In the genomic region with DNA sequence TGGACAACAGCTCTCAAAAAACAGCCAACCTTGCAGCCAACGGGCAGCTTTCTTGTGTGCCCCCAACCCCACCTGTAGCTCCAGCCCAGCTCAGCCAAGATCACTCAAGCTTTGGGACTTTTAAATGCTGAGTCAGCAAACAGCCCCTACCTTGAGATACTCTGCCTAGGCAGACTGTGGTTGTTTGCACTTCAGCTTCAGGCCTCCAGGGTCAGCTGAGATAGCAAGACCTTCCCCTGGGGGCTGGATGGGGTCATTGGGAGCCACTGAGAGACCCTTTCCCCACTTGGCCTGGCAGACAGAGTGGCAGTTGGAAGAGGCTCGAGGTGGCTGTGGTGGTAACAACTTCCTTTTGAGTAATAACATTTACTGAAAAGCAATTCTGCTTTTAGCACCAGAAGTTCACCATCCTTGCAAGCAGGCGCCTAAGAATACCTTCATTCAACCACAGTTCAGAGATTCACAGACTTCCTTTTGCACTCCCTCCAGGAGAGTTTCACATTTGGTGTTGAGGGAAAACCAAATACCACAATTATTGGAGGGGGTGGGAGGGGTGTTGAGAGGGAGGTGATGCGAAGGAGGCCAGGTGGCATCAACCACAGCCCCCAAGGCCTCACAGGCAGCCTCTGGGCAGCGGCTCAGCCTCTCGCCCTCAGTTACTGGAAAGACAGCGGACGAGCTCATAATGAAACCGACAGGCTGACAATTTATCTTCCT, we compare ENCODE assay signal across 1 cellular context.
TF ChIP-seq lines count a peak whose summit lies in the region.

No MANE protein-coding gene starts in this region.

TF ChIP-seq in HepG2, 621 proteins besides CTCF, POLR2A, EP300 and RAD21 (continued from another document and continues in another):
- TF ChIP-seq KDM5B (CRISPR knock-in tag; IDR thresholded peaks at IDR 0.05; ENCODE audit: borderline replicate concordance), result peak; percentile 23; the same call in 1 of the 2 replicates
- TF ChIP-seq ATF7-NPFF (CRISPR knock-in tag; IDR thresholded peaks at IDR 0.05; ENCODE audit: low read depth), result no peak
- 0 out of 2 replicates have a peak, but pooled peaks have one; percentile 19 for TF ChIP-seq ZNF225 (CRISPR knock-in tag; IDR thresholded peaks at IDR 0.05)
- 0 out of 2 replicates have a peak, but pooled peaks have one; percentile 8 for TF ChIP-seq ZNF737 (CRISPR knock-in tag; IDR thresholded peaks at IDR 0.05; ENCODE audit: borderline replicate concordance)
- TF ChIP-seq, protein P1, sequence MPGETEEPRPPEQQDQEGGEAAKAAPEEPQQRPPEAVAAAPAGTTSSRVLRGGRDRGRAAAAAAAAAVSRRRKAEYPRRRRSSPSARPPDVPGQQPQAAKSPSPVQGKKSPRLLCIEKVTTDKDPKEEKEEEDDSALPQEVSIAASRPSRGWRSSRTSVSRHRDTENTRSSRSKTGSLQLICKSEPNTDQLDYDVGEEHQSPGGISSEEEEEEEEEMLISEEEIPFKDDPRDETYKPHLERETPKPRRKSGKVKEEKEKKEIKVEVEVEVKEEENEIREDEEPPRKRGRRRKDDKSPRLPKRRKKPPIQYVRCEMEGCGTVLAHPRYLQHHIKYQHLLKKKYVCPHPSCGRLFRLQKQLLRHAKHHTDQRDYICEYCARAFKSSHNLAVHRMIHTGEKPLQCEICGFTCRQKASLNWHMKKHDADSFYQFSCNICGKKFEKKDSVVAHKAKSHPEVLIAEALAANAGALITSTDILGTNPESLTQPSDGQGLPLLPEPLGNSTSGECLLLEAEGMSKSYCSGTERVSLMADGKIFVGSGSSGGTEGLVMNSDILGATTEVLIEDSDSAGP (CRISPR knock-in tag; IDR thresholded peaks at IDR 0.05; ENCODE audit: borderline replicate concordance), result peak; percentile 44; the same call in 1 of the 2 replicates
- 0 out of 2 replicates have a peak, but pooled peaks have one; percentile 24 for TF ChIP-seq ZNF761 (CRISPR knock-in tag; conservative IDR thresholded peaks at IDR 0.05)
- peak; percentile 57; the same call in 1 of the 2 replicates for TF ChIP-seq NFE2L2 (IDR thresholded peaks at IDR 0.05; ENCODE audit: low read length)
- TF ChIP-seq, protein P2, sequence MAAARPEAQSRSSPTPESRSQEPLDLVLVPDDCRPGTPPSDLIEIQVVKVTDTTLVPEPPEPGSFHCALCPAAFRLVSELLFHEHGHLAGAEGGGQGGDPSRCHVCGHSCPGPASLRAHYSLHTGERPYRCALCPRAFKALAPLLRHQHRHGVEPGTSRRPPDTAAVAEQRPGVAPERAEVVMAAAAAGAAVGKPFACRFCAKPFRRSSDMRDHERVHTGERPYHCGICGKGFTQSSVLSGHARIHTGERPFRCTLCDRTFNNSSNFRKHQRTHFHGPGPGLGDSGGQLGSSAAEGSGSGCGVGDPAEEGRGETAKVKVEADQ (CRISPR knock-in tag; IDR thresholded peaks at IDR 0.05; ENCODE audit: borderline replicate concordance), result 0 out of 2 replicates have a peak, but pooled peaks have one; percentile 25
- TF ChIP-seq ERF (CRISPR knock-in tag; IDR thresholded peaks at IDR 0.05), result no peak
- 0 out of 2 replicates have a peak, but pooled peaks have one; percentile 14 for TF ChIP-seq KAT8 (CRISPR knock-in tag; IDR thresholded peaks at IDR 0.05)
- TF ChIP-seq, protein P3, sequence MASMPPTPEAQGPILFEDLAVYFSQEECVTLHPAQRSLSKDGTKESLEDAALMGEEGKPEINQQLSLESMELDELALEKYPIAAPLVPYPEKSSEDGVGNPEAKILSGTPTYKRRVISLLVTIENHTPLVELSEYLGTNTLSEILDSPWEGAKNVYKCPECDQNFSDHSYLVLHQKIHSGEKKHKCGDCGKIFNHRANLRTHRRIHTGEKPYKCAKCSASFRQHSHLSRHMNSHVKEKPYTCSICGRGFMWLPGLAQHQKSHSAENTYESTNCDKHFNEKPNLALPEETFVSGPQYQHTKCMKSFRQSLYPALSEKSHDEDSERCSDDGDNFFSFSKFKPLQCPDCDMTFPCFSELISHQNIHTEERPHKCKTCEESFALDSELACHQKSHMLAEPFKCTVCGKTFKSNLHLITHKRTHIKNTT (CRISPR knock-in tag; IDR thresholded peaks at IDR 0.05), result no peak
- 0 out of 2 replicates have a peak, but pooled peaks have one; percentile 39 for TF ChIP-seq ZSCAN29 (CRISPR knock-in tag; conservative IDR thresholded peaks at IDR 0.05)
- peak; percentile 35; the same call in 1 of the 2 replicates for TF ChIP-seq RXRB (CRISPR knock-in tag; IDR thresholded peaks at IDR 0.05; ENCODE audit: borderline replicate concordance)
- 0 out of 2 replicates have a peak, but pooled peaks have one; percentile 24 for TF ChIP-seq ZNF430 (CRISPR knock-in tag; IDR thresholded peaks at IDR 0.05)
- TF ChIP-seq NR2F1 (CRISPR knock-in tag; IDR thresholded peaks at IDR 0.05), result 0 out of 4 replicates have a peak, but pooled peaks of 1 of the 2 experiments have one; percentile 17
- TF ChIP-seq ZNF350 (CRISPR knock-in tag; IDR thresholded peaks at IDR 0.05; ENCODE audit: borderline replicate concordance, low read depth), result peak; percentile 60; the same call in 1 of the 2 replicates
- TF ChIP-seq ZFY (CRISPR knock-in tag; IDR thresholded peaks at IDR 0.05), result 0 out of 2 replicates have a peak, but pooled peaks have one; percentile 7
- peak; percentile 81 for TF ChIP-seq ZNF772 (CRISPR knock-in tag; IDR thresholded peaks at IDR 0.05)
- no peak for TF ChIP-seq MAZ (IDR thresholded peaks at IDR 0.05; ENCODE audit: borderline replicate concordance, low read depth, low read length)
- peak; percentile 81 for TF ChIP-seq MAZ (CRISPR knock-in tag; IDR thresholded peaks at IDR 0.05; ENCODE audit: low read depth)
- peak; percentile 49; the same call in 1 of the 2 replicates for TF ChIP-seq SALL1 (CRISPR knock-in tag; IDR thresholded peaks at IDR 0.05)
- TF ChIP-seq, protein P4, sequence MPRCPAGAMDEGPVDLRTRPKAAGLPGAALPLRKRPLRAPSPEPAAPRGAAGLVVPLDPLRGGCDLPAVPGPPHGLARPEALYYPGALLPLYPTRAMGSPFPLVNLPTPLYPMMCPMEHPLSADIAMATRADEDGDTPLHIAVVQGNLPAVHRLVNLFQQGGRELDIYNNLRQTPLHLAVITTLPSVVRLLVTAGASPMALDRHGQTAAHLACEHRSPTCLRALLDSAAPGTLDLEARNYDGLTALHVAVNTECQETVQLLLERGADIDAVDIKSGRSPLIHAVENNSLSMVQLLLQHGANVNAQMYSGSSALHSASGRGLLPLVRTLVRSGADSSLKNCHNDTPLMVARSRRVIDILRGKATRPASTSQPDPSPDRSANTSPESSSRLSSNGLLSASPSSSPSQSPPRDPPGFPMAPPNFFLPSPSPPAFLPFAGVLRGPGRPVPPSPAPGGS (CRISPR knock-in tag; IDR thresholded peaks at IDR 0.05), result no peak
- no peak for TF ChIP-seq ZNF644 (CRISPR knock-in tag; IDR thresholded peaks at IDR 0.05; ENCODE audit: low read depth)
- TF ChIP-seq HIVEP1 (CRISPR knock-in tag; IDR thresholded peaks at IDR 0.05), result 0 out of 2 replicates have a peak, but pooled peaks have one; percentile 26
- TF ChIP-seq TBX2 (CRISPR knock-in tag; IDR thresholded peaks at IDR 0.05; ENCODE audit: borderline replicate concordance), result peak; percentile 70; the same call in 1 of the 2 replicates
- no peak for TF ChIP-seq ZNF432 (CRISPR knock-in tag; IDR thresholded peaks at IDR 0.05; ENCODE audit: borderline replicate concordance)
- TF ChIP-seq, protein P5, sequence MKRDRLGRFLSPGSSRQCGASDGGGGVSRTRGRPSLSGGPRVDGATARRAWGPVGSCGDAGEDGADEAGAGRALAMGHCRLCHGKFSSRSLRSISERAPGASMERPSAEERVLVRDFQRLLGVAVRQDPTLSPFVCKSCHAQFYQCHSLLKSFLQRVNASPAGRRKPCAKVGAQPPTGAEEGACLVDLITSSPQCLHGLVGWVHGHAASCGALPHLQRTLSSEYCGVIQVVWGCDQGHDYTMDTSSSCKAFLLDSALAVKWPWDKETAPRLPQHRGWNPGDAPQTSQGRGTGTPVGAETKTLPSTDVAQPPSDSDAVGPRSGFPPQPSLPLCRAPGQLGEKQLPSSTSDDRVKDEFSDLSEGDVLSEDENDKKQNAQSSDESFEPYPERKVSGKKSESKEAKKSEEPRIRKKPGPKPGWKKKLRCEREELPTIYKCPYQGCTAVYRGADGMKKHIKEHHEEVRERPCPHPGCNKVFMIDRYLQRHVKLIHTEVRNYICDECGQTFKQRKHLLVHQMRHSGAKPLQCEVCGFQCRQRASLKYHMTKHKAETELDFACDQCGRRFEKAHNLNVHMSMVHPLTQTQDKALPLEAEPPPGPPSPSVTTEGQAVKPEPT (CRISPR knock-in tag; IDR thresholded peaks at IDR 0.05; ENCODE audit: low read depth), result 0 out of 2 replicates have a peak, but pooled peaks have one; percentile 65
- TF ChIP-seq ZBTB7B (CRISPR knock-in tag; IDR thresholded peaks at IDR 0.05), result peak; percentile 51; the same call in 1 of the 2 replicates
- TF ChIP-seq ZNF788 (CRISPR knock-in tag; IDR thresholded peaks at IDR 0.05; ENCODE audit: borderline replicate concordance), result peak; percentile 68; the same call in 1 of the 2 replicates
- TF ChIP-seq EED (CRISPR knock-in tag; IDR thresholded peaks at IDR 0.05), result peak; percentile 62; the same call in 1 of the 2 replicates
- TF ChIP-seq, protein P6, sequence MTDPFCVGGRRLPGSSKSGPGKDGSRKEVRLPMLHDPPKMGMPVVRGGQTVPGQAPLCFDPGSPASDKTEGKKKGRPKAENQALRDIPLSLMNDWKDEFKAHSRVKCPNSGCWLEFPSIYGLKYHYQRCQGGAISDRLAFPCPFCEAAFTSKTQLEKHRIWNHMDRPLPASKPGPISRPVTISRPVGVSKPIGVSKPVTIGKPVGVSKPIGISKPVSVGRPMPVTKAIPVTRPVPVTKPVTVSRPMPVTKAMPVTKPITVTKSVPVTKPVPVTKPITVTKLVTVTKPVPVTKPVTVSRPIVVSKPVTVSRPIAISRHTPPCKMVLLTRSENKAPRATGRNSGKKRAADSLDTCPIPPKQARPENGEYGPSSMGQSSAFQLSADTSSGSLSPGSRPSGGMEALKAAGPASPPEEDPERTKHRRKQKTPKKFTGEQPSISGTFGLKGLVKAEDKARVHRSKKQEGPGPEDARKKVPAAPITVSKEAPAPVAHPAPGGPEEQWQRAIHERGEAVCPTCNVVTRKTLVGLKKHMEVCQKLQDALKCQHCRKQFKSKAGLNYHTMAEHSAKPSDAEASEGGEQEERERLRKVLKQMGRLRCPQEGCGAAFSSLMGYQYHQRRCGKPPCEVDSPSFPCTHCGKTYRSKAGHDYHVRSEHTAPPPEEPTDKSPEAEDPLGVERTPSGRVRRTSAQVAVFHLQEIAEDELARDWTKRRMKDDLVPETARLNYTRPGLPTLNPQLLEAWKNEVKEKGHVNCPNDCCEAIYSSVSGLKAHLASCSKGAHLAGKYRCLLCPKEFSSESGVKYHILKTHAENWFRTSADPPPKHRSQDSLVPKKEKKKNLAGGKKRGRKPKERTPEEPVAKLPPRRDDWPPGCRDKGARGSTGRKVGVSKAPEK (CRISPR knock-in tag; IDR thresholded peaks at IDR 0.05; ENCODE audit: borderline replicate concordance), result 0 out of 2 replicates have a peak, but pooled peaks have one; percentile 58
- no peak for TF ChIP-seq MED8 (CRISPR knock-in tag; IDR thresholded peaks at IDR 0.05; ENCODE audit: insufficient replicate concordance)
- no peak for TF ChIP-seq ZFP82 (CRISPR knock-in tag; IDR thresholded peaks at IDR 0.05; ENCODE audit: borderline replicate concordance)
- TF ChIP-seq FOXA1 (IDR thresholded peaks at IDR 0.05), result no peak
- TF ChIP-seq FOXA1 (CRISPR knock-in tag; IDR thresholded peaks at IDR 0.05), result 0 out of 2 replicates have a peak, but pooled peaks have one; percentile 19
- 0 out of 2 replicates have a peak, but pooled peaks have one; percentile 9 for TF ChIP-seq STAG1 (CRISPR knock-in tag; IDR thresholded peaks at IDR 0.05)
- TF ChIP-seq, protein P7, sequence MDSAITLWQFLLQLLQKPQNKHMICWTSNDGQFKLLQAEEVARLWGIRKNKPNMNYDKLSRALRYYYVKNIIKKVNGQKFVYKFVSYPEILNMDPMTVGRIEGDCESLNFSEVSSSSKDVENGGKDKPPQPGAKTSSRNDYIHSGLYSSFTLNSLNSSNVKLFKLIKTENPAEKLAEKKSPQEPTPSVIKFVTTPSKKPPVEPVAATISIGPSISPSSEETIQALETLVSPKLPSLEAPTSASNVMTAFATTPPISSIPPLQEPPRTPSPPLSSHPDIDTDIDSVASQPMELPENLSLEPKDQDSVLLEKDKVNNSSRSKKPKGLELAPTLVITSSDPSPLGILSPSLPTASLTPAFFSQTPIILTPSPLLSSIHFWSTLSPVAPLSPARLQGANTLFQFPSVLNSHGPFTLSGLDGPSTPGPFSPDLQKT (CRISPR knock-in tag; IDR thresholded peaks at IDR 0.05; ENCODE audit: borderline replicate concordance), result no peak
- TF ChIP-seq, protein P8, sequence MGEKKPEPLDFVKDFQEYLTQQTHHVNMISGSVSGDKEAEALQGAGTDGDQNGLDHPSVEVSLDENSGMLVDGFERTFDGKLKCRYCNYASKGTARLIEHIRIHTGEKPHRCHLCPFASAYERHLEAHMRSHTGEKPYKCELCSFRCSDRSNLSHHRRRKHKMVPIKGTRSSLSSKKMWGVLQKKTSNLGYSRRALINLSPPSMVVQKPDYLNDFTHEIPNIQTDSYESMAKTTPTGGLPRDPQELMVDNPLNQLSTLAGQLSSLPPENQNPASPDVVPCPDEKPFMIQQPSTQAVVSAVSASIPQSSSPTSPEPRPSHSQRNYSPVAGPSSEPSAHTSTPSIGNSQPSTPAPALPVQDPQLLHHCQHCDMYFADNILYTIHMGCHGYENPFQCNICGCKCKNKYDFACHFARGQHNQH (CRISPR knock-in tag; IDR thresholded peaks at IDR 0.05), result peak; percentile 34; the same call in 1 of the 2 replicates
- TF ChIP-seq CBX5 (CRISPR knock-in tag; IDR thresholded peaks at IDR 0.05; ENCODE audit: borderline replicate concordance), result peak; percentile 5; the same call in 1 of the 2 replicates
- TF ChIP-seq RARA (CRISPR knock-in tag; IDR thresholded peaks at IDR 0.05), result peak; percentile 56
- TF ChIP-seq GFI1 (CRISPR knock-in tag; IDR thresholded peaks at IDR 0.05; ENCODE audit: borderline replicate concordance), result peak; percentile 41; the same call in 1 of the 2 replicates
- TF ChIP-seq, protein P9, sequence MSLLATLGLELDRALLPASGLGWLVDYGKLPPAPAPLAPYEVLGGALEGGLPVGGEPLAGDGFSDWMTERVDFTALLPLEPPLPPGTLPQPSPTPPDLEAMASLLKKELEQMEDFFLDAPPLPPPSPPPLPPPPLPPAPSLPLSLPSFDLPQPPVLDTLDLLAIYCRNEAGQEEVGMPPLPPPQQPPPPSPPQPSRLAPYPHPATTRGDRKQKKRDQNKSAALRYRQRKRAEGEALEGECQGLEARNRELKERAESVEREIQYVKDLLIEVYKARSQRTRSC (CRISPR knock-in tag; IDR thresholded peaks at IDR 0.05; ENCODE audit: low read depth), result 0 out of 2 replicates have a peak, but pooled peaks have one; percentile 23
- TF ChIP-seq, protein P10, sequence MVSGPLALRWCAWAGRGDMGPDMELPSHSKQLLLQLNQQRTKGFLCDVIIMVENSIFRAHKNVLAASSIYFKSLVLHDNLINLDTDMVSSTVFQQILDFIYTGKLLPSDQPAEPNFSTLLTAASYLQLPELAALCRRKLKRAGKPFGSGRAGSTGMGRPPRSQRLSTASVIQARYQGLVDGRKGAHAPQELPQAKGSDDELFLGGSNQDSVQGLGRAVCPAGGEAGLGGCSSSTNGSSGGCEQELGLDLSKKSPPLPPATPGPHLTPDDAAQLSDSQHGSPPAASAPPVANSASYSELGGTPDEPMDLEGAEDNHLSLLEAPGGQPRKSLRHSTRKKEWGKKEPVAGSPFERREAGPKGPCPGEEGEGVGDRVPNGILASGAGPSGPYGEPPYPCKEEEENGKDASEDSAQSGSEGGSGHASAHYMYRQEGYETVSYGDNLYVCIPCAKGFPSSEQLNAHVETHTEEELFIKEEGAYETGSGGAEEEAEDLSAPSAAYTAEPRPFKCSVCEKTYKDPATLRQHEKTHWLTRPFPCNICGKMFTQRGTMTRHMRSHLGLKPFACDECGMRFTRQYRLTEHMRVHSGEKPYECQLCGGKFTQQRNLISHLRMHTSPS (CRISPR knock-in tag; IDR thresholded peaks at IDR 0.05; ENCODE audit: low read depth), result 0 out of 2 replicates have a peak, but pooled peaks have one; percentile 52
